25 cellular contexts compared by ENCODE assay signal in the genomic region with DNA sequence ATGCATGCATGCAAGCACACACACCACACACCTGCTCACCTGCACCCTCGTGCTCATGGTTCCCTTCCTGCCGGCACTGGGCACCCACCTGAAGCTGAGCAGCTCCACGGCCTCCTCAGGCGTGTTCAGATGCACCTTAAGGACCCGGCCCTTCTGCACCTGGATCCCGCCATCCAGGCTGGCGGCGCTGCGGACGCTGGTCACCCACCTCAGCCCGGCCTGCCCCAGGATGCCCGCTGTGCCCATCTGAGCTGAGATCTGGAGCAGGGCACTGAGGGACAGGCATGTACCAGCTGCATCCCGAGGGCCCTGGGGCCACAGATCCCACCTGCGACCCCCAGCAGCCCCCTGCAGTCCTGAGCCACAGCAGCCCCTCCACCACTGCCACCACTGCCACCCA.
"Had no signal": no experiment of that assay in that cellular context is flagged by ENCODE, and none has a peak within 500 bp of the region (broad histone marks: within the 10 kb centered on the region; RNA-seq: fewer than 3 reads in every experiment).

No MANE protein-coding gene starts in this region.

- DNase-seq: activated CD4-positive, alpha-beta T cell treated with anti-CD3 and anti-CD28 coated beads, Interleukin-2, amount 10 ng/mL, durations not matched to agents 24 days and 14 days; activated CD4-positive, alpha-beta T cell treated with anti-CD3 and anti-CD28 coated beads, Interleukin-2, amount 50 U/mL, for 4 hours; activated CD8-positive, alpha-beta T cell treated with anti-CD3 and anti-CD28 coated beads for 36 hours; activated effector memory CD4-positive, alpha-beta T cell treated with anti-CD3 and anti-CD28 coated beads, Interleukin-2, amount 50 U/mL, for 16 hours; activated naive CD4-positive, alpha-beta T cell; activated naive CD4-positive, alpha-beta T cell treated with anti-CD3 and anti-CD28 coated beads, Interleukin-2, amount 50 U/mL, for 16 hours; activated naive CD8-positive, alpha-beta T cell treated with anti-CD3 and anti-CD28 coated beads for 36 hours; activated T-cell treated with anti-CD3 and anti-CD28 coated beads, Interleukin-2, amount 50 U/mL, for 1 hour; activated T-cell treated with anti-CD3 and anti-CD28 coated beads, Interleukin-2, amount 50 U/mL, for 72 hours; amniotic stem cell; brain microvascular endothelial cell; MM.1S; MV-4-11; NCI-H1092; NCI-H1436 treated with DMSO at 0.1 percent for 48 hours; NCI-H1694 treated with DMSO at 0.1 percent for 48 hours; NCI-H2029; NCI-H345; NCI-H524 treated with DMSO at 0.1 percent for 48 hours; SHP77; SJCRH30; T1000 had no signal

- ATAC-seq: activated CD8-positive, alpha-beta T cell treated with anti-CD3 and anti-CD28 coated beads for 36 hours; activated T-cell treated with anti-CD3 and anti-CD28 coated beads, Interleukin-2, amount 50 U/mL, for 72 hours; activated T-helper 17 cell treated with anti-CD3 and anti-CD28 coated beads, Interleukin-2, amount 50 U/mL, for 72 hours; Panc1 had no signal

- H3K36me3 ChIP-seq: brain microvascular endothelial cell, SJCRH30 had no signal

- H3K4me1 ChIP-seq: SJCRH30 had no signal

- H3K9me3 ChIP-seq: SJCRH30 had no signal

- H3K27ac ChIP-seq: brain microvascular endothelial cell, SJCRH30, SK-N-MC had no signal

- H3K4me3 ChIP-seq: SJCRH30, SK-N-MC had no signal

- H3K27me3 ChIP-seq: brain microvascular endothelial cell, SJCRH30 had no signal
